8 cellular contexts compared by ENCODE assay signal in genomic region chr3:131026321-131027151, GRCh38. TPM values are rescaled to one million over a fixed set of nuclear protein-coding genes. Genes with fewer than 3 reads are reported as not detected.
DNase-seq lines count a peak whose midpoint lies in the region; ATAC-seq and TF ChIP-seq lines count a peak whose summit lies in the region.

Gene ASTE1 (minus strand): TSS chr3:131026825. CDS start chr3:131025306, 1,519 bp downstream.
A gene with protein sequence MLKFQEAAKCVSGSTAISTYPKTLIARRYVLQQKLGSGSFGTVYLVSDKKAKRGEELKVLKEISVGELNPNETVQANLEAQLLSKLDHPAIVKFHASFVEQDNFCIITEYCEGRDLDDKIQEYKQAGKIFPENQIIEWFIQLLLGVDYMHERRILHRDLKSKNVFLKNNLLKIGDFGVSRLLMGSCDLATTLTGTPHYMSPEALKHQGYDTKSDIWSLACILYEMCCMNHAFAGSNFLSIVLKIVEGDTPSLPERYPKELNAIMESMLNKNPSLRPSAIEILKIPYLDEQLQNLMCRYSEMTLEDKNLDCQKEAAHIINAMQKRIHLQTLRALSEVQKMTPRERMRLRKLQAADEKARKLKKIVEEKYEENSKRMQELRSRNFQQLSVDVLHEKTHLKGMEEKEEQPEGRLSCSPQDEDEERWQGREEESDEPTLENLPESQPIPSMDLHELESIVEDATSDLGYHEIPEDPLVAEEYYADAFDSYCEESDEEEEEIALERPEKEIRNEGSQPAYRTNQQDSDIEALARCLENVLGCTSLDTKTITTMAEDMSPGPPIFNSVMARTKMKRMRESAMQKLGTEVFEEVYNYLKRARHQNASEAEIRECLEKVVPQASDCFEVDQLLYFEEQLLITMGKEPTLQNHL (plus strand): TSS chr3:131026877. CDS start chr3:131029709, 2,832 bp downstream.

- ATAC-seq in GM18907 (IDR thresholded peaks at IDR 0.05; ENCODE audit: unreplicated experiment) (peak; percentile 99), HG03139 (IDR thresholded peaks at IDR 0.05; ENCODE audit: unreplicated experiment) (peak; percentile 99)

- no peaks in the 10 kb centered on the region for H3K9me3 ChIP-seq in AG04450 (ENCODE audit: control insufficient read depth, insufficient read depth, low read length)

- TF ChIP-seq CTCF in AG04450 (IDR thresholded peaks at IDR 0.05; ENCODE audit: low read depth, low read length) (no peak), WI38 (IDR thresholded peaks at IDR 0.05; ENCODE audit: low read depth, low read length) (no peak), cardiac fibroblast (IDR thresholded peaks at IDR 0.05; ENCODE audit: low read depth, low read length) (no peak)

- POLR2A ChIA-PET in AG04450 (lab: Yijun Ruan, JAX), result interaction anchor here (0.6 to 2.3 kb wide), 4 partner anchors 21 to 672 kb away, joined by 3 to 16 read pairs (median 6); partner anchors contain the start of genes ATP2C1 and NUDT16

- peak within 1 kb of the TSS; percentile 89 for H3K4me3 ChIP-seq in AG04450 (ENCODE audit: low read depth, low read length)
- peak within 1 kb of the TSS; percentile 81 for H3K4me3 ChIP-seq in WI38 (ENCODE audit: low read depth, low read length)
- peak within 1 kb of the TSS; percentile 76 to 89 for H3K4me3 ChIP-seq in cardiac fibroblast (replicated peaks in 1 of 2; ENCODE audit: low read depth in 2 of 2, low read length in 2 of 2)

- peak within 1 kb of the TSS; percentile 74 for H3K27ac ChIP-seq in AG04450 (ENCODE audit: low read depth, low read length)

- H3K27me3 ChIP-seq in AG04450 (ENCODE audit: control insufficient read depth, insufficient read depth, low read length), result no peaks in the 10 kb centered on the region

- DNase-seq in AG04450 (ENCODE audit: low read depth, low spot score), result peak; percentile 34
- peak; percentile 96 for DNase-seq in NCI-H2196 treated with DMSO at 0.1 percent for 48 hours (lab: John Stamatoyannopoulos, UW; ENCODE audit: unreplicated experiment)
- peak; percentile 86 to 89 for DNase-seq in cardiac fibroblast (ENCODE audit: low read depth in 2 of 2)
- DNase-seq in inferior parietal cortex (ENCODE audit: extremely low spot score), result peak; percentile 83
- peak; percentile 78 to 84 for DNase-seq in stimulated activated CD4-positive, alpha-beta T cell treated with anti-CD3 and anti-CD28 coated beads, Interleukin-12 subunit alpha, Interleukin-12 subunit beta, amount 100 ng/mL, for 24 hours (ENCODE audit: low read depth in 2 of 2)

- CTCF ChIA-PET in AG04450 (lab: Charles Lee), result interaction anchor here (2.2 to 2.4 kb wide), 2 partner anchors 10 to 133 kb away, joined by 8 to 9 read pairs; no protein-coding TSS in a partner anchor

RNA-seq across cellular contexts. Expression of gene ASTE1, which starts in this region (rescaled TPM):
- 6.4 and 8.5 TPM in 2 replicates for polyA plus RNA-seq in AG04450 (2011; rRNA removed)
- polyA minus RNA-seq in AG04450 (2011; rRNA and poly(A)+ RNA removed), result 8.8 and 13.1 TPM in 2 replicates

RNA-seq across cellular contexts. Expression of the second gene that starts in this region (rescaled TPM):
- polyA plus RNA-seq in AG04450 (2011; rRNA removed), result 3.2 and 4.0 TPM in 2 replicates
- 2.0 and 2.3 TPM in 2 replicates for polyA minus RNA-seq in AG04450 (2011; rRNA and poly(A)+ RNA removed)

Comparison
In these comparisons a context has a peak if more than half of its experiments do, and no peak if none do; other contexts are left out.
1. Peak in every context shown above with its lines: DNase-seq, ATAC-seq, H3K4me3 ChIP-seq and H3K27ac ChIP-seq.
2. DNase-seq: peak in every context shown above with its lines; median percentile 96 in NCI-H2196 treated with DMSO at 0.1 percent for 48 hours; 88 in cardiac fibroblast; 83 in inferior parietal cortex; 81 in stimulated activated CD4-positive, alpha-beta T cell treated with anti-CD3 and anti-CD28 coated beads, Interleukin-12 subunit alpha, Interleukin-12 subunit beta, amount 100 ng/mL, for 24 hours; 34 in AG04450.